In genomic region chr7:141649865-141650499, GRCh38 we compare ENCODE assay signal across 8 cellular contexts. TPM values are rescaled to one million over a fixed set of nuclear protein-coding genes. Genes with fewer than 3 reads are reported as not detected.
DNase-seq lines count a peak whose midpoint lies in the region; ATAC-seq and TF ChIP-seq lines count a peak whose summit lies in the region.

No MANE protein-coding gene starts in this region.

- ATAC-seq in HG02678 (IDR thresholded peaks at IDR 0.05; ENCODE audit: unreplicated experiment): peak; percentile 37

- peak in 1 of 2 experiments; percentile 67; a peak in 1 of 4 replicates for TF ChIP-seq EP300 in SK-N-SH (IDR thresholded peaks at IDR 0.05; ENCODE audit: borderline replicate concordance in 1 of 2, low read depth in 1 of 2, low read length in 1 of 2)

- CTCF ChIA-PET in SK-N-SH (lab: Yijun Ruan, JAX): interaction anchor here (0.6 to 9.5 kb wide), 82 partner anchors 8 to 975 kb away, joined by 3 to 124 read pairs (median 4); partner anchors contain the start of genes AGK, MRPS33, SSBP1 and TAS2R4

- peak overlapping the region; percentile 76 for H3K27ac Mint-ChIP-seq in type B pancreatic cell

- no peaks in the 10 kb centered on the region for H3F3A ChIP-seq in SK-N-SH (replicated peaks; ENCODE audit: insufficient read depth)

- H3K4me3 Mint-ChIP-seq in type B pancreatic cell: no peak overlapping the region

- H3K4me2 ChIP-seq in SK-N-SH: no peak overlapping the region; the same call in 1 of the 2 replicates

- no peaks in the 10 kb centered on the region for H3K27me3 Mint-ChIP-seq in type B pancreatic cell

- H3K9me2 ChIP-seq in SK-N-SH: no peaks in the 10 kb centered on the region

- H3K36me3 Mint-ChIP-seq in type B pancreatic cell: peaks cover 13% of the 10 kb centered on the region

- no peaks in the 10 kb centered on the region for H3K9me3 Mint-ChIP-seq in type B pancreatic cell

- H4K20me1 ChIP-seq in SK-N-SH (ENCODE audit: insufficient read depth): no peaks in the 10 kb centered on the region

- H3K4me3 ChIP-seq in SK-N-SH (ENCODE audit: low read depth in 2 of 2, low read length in 1 of 2) (no peak overlapping the region), ectodermal cell (ENCODE audit: insufficient read depth, low read depth, low read length) (no peak overlapping the region)

- H3K9me3 ChIP-seq in SK-N-SH (no peaks in the 10 kb centered on the region), ectodermal cell (ENCODE audit: control insufficient read depth, low read length) (no peaks in the 10 kb centered on the region)

- H2AFZ ChIP-seq in SK-N-SH (ENCODE audit: low read depth): no peak overlapping the region

- peak; percentile 99 for TF ChIP-seq RAD21 in SK-N-SH (IDR thresholded peaks at IDR 0.05; ENCODE audit: low read length)

- WGBS in SK-N-SH (ENCODE audit: low lambda C conversion rate): 25% methylated on average over 4 of the region's 4 CpGs
- WGBS in ectodermal cell, 2 experiments: 34 to 40% methylated on average over 4 of the region's 4 CpGs

- peak; percentile 24 for DNase-seq in stimulated activated CD4-positive, alpha-beta T cell treated with anti-CD3 and anti-CD28 coated beads, Interleukin-4, amount 100 ng/mL, for 24 hours
- DNase-seq in stimulated activated CD4-positive, alpha-beta T cell treated with anti-CD3 and anti-CD28 coated beads, Interleukin-1b, Interleukin-23, amount 100 ng/mL, for 48 hours: no peak
- DNase-seq in NCI-H1105 (lab: John Stamatoyannopoulos, UW) (peak; percentile 79), SK-N-SH (peak; percentile 85), lung microvascular endothelial cell (ENCODE audit: low read depth in 2 of 2) (peak; percentile 87 to 90), type B pancreatic cell (ENCODE audit: extremely low spot score, unreplicated experiment) (no peak)

- H3K27me3 ChIP-seq in SK-N-SH (ENCODE audit: insufficient read depth): no peaks in the 10 kb centered on the region
- no peaks in the 10 kb centered on the region for H3K27me3 ChIP-seq in ectodermal cell (ENCODE audit: control insufficient read depth, insufficient read depth, low read length, poor library complexity, severe bottlenecking)

- no peaks in the 10 kb centered on the region for H3K79me2 ChIP-seq in SK-N-SH (ENCODE audit: insufficient read depth)

- H3K27ac ChIP-seq in SK-N-SH (ENCODE audit: low read depth in 2 of 2, low read length in 1 of 2): peak overlapping the region; percentile 39 to 67; a peak in 3 of 4 replicates
- H3K27ac ChIP-seq in ectodermal cell (ENCODE audit: insufficient read depth, low read depth, low read length, poor library complexity, severe bottlenecking): peak overlapping the region; percentile 93

- peaks cover 29 to 75% of the 10 kb centered on the region in 2 experiments for H3K36me3 ChIP-seq in SK-N-SH (replicated peaks in 1 of 2; ENCODE audit: control insufficient read depth in 1 of 2, insufficient read depth in 2 of 2, low read length in 1 of 2)
- no peaks in the 10 kb centered on the region for H3K36me3 ChIP-seq in ectodermal cell (ENCODE audit: control insufficient read depth, insufficient read depth, low read length)

- peak; percentile 97 for TF ChIP-seq CTCF in SK-N-SH (IDR thresholded peaks at IDR 0.05)
- TF ChIP-seq CTCF in type B pancreatic cell (conservative IDR thresholded peaks at IDR 0.05): peak; percentile 84

- POLR2A ChIA-PET in SK-N-SH (lab: Yijun Ruan, JAX): interaction anchor here (0.9 to 1.3 kb wide), 3 partner anchors 88 to 578 kb away, joined by 3 to 5 read pairs (median 4); partner anchors contain the start of genes AGK and SSBP1

- no peak overlapping the region for H3K9ac ChIP-seq in SK-N-SH

- peaks cover 13% of the 10 kb centered on the region for H3K4me1 Mint-ChIP-seq in type B pancreatic cell (ENCODE audit: unreplicated experiment)

- H3K4me1 ChIP-seq in SK-N-SH (ENCODE audit: control insufficient read depth in 1 of 2, insufficient read depth in 2 of 2, low read depth in 1 of 2, low read length in 1 of 2): peaks cover 0 to 15% of the 10 kb centered on the region in 2 experiments; a peak in 2 of 4 replicates
- H3K4me1 ChIP-seq in ectodermal cell (ENCODE audit: control insufficient read depth, insufficient read depth, low read length): peaks cover 14% of the 10 kb centered on the region

TF ChIP-seq in SK-N-SH, 30 proteins besides CTCF, POLR2A, EP300 and RAD21:
- peak; percentile 85 for TF ChIP-seq MXI1 (IDR thresholded peaks at IDR 0.05; ENCODE audit: low read depth, low read length)
- no peak for TF ChIP-seq ZBTB33 (IDR thresholded peaks at IDR 0.05; ENCODE audit: borderline replicate concordance, low read depth)
- TF ChIP-seq RFX5 (IDR thresholded peaks at IDR 0.05; ENCODE audit: low read length): peak; percentile 97
- TF ChIP-seq CHD2 (IDR thresholded peaks at IDR 0.05; ENCODE audit: low read length, partially characterized antibody): peak; percentile 39
- no peak for TF ChIP-seq FOXM1 (IDR thresholded peaks at IDR 0.05; ENCODE audit: low read depth)
- peak; percentile 75 for TF ChIP-seq RCOR1 (IDR thresholded peaks at IDR 0.05; ENCODE audit: low read length)
- 0 out of 2 replicates have a peak, but pooled peaks have one; percentile 33 for TF ChIP-seq GATA2 (CRISPR knock-in tag; IDR thresholded peaks at IDR 0.05)
- TF ChIP-seq JUND (IDR thresholded peaks at IDR 0.05): no peak
- TF ChIP-seq ELF1 (IDR thresholded peaks at IDR 0.05): no peak
- peak; percentile 71 for TF ChIP-seq PBX3 (IDR thresholded peaks at IDR 0.05)
- peak; percentile 86 for TF ChIP-seq SMC3 (IDR thresholded peaks at IDR 0.05; ENCODE audit: low read depth, low read length)

RNA-seq across cellular contexts. Expression of gene DENND11, which starts 52.0 kb away (rescaled TPM):
- 5.5 and 8.0 TPM in 2 replicates for polyA plus RNA-seq in SK-N-SH (2012; rRNA removed)
- 4.6 and 4.7 TPM in 2 replicates for polyA plus RNA-seq in SK-N-SH (2012; cell fraction: cytosol; rRNA removed)
- polyA plus RNA-seq in SK-N-SH (2012; cell fraction: nucleus; rRNA removed): 19.0 and 27.0 TPM in 2 replicates
- 17.9 TPM for polyA plus RNA-seq in ectodermal cell (2013, experiment 1 of 4)
- 19.3 TPM for polyA plus RNA-seq in ectodermal cell (2013, experiment 2 of 4)
- polyA plus RNA-seq in ectodermal cell (2013, experiment 3 of 4): 14.7 TPM
- 17.7 TPM for polyA plus RNA-seq in ectodermal cell (2013, experiment 4 of 4)
- 59.1 and 69.2 TPM in 2 replicates for total RNA-seq in lung microvascular endothelial cell
- total RNA-seq in type B pancreatic cell (ENCODE audit: low replicate concordance): 17.3 and 19.8 TPM in 2 replicates

RNA-seq across cellular contexts. Expression of gene WEE2, which starts 58.2 kb away (rescaled TPM):
- not detected in 2 replicates for polyA plus RNA-seq in SK-N-SH (2012; rRNA removed)
- polyA plus RNA-seq in SK-N-SH (2012; cell fraction: cytosol; rRNA removed): 0.01 TPM in 1 of 2 replicates, not detected in the other
- 0.07 TPM in 1 of 2 replicates, not detected in the other for polyA plus RNA-seq in SK-N-SH (2012; cell fraction: nucleus; rRNA removed)
- not detected for polyA plus RNA-seq in ectodermal cell (2013, experiment 1 of 4)
- polyA plus RNA-seq in ectodermal cell (2013, experiment 2 of 4): not detected
- polyA plus RNA-seq in ectodermal cell (2013, experiment 3 of 4): not detected
- not detected for polyA plus RNA-seq in ectodermal cell (2013, experiment 4 of 4)
- under 0.01 TPM in 2 replicates for total RNA-seq in lung microvascular endothelial cell
- not detected in 2 replicates for total RNA-seq in type B pancreatic cell (ENCODE audit: low replicate concordance)

Comparison
In these comparisons a context has a peak if more than half of its experiments do, and no peak if none do; other contexts are left out.
1. DNase-seq: peak in stimulated activated CD4-positive, alpha-beta T cell treated with anti-CD3 and anti-CD28 coated beads, Interleukin-4, amount 100 ng/mL, for 24 hours (single experiment), NCI-H1105 (single experiment), SK-N-SH (single experiment) and lung microvascular endothelial cell (2 of 2); none in stimulated activated CD4-positive, alpha-beta T cell treated with anti-CD3 and anti-CD28 coated beads, Interleukin-1b, Interleukin-23, amount 100 ng/mL, for 48 hours (single experiment) and type B pancreatic cell (single experiment).